ENCODE assay signal across 8 cellular contexts in genomic region chr4:140756292-140757219, GRCh38. TPM values are rescaled to one million over a fixed set of nuclear protein-coding genes. Genes with fewer than 3 reads are reported as not detected.
DNase-seq lines count a peak whose midpoint lies in the region; ATAC-seq and TF ChIP-seq lines count a peak whose summit lies in the region.

Gene TBC1D9, minus strand, starts transcription at chr4:140756385. Its CDS starts 340 bp downstream, at chr4:140756045.

- H3K9me2 ChIP-seq in SU-DHL-6 (replicated peaks; ENCODE audit: insufficient read depth, low read length) = no peaks in the 10 kb centered on the region

- H3K4me3 ChIP-seq in GM12875 (ENCODE audit: low read depth, low read length) (peak within 1 kb of the TSS; percentile 99), SU-DHL-6 (ENCODE audit: insufficient read depth, low read length, poor library complexity, severe bottlenecking) (peak within 1 kb of the TSS; percentile 55), endocrine pancreas (ENCODE audit: control insufficient read depth, insufficient read depth, low read length) (peak within 1 kb of the TSS; percentile 97), liver (ENCODE audit: low read depth in 1 of 3, low read length in 3 of 3) (peak within 1 kb of the TSS; percentile 66 to 91 (median 83))

- 0 out of 2 replicates have a peak, but pooled peaks cover 7% of the 10 kb centered on the region for H3F3A ChIP-seq in SU-DHL-6 (ENCODE audit: insufficient read depth)

- H3K27me3 Mint-ChIP-seq in stimulated activated naive CD8-positive, alpha-beta T cell treated with anti-CD3 and anti-CD28 coated beads, Interleukin-15, amount 100 ng/mL, for 72 hours = peaks cover 72% of the 10 kb centered on the region

- no peaks in the 10 kb centered on the region for H3K79me2 ChIP-seq in SU-DHL-6 (ENCODE audit: insufficient read depth, low read length)

- H3K4me1 ChIP-seq in endocrine pancreas (ENCODE audit: control insufficient read depth, insufficient read depth, low read length) = peaks cover 11% of the 10 kb centered on the region
- peaks cover 0 to 14% (median 9%) of the 10 kb centered on the region in 4 donors for H3K4me1 ChIP-seq in liver (ENCODE audit: control insufficient read depth in 4 of 4, insufficient read depth in 4 of 4, low read length in 3 of 4)

- H3K9me3 Mint-ChIP-seq in stimulated activated naive CD8-positive, alpha-beta T cell treated with anti-CD3 and anti-CD28 coated beads, Interleukin-15, amount 100 ng/mL, for 72 hours = no peaks in the 10 kb centered on the region

- H3K4me2 ChIP-seq in SU-DHL-6 (ENCODE audit: low read depth, low read length, poor library complexity, severe bottlenecking) = peak within 1 kb of the TSS; percentile 62

- ATAC-seq in HG02870 (IDR thresholded peaks at IDR 0.05; ENCODE audit: unreplicated experiment) = peak; percentile 31
- peak; percentile 58 for ATAC-seq in stimulated activated naive CD8-positive, alpha-beta T cell treated with anti-CD3 and anti-CD28 coated beads, Interleukin-15, amount 100 ng/mL, for 72 hours

- H3K36me3 ChIP-seq in SU-DHL-6 (ENCODE audit: low read length) (no peaks in the 10 kb centered on the region), endocrine pancreas (ENCODE audit: control insufficient read depth, insufficient read depth, low read length) (no peaks in the 10 kb centered on the region), liver (ENCODE audit: control insufficient read depth in 4 of 4, insufficient read depth in 3 of 4, low read depth in 1 of 4, low read length in 3 of 4) (no peaks in the 10 kb centered on the region)

- H3K27ac Mint-ChIP-seq in stimulated activated naive CD8-positive, alpha-beta T cell treated with anti-CD3 and anti-CD28 coated beads, Interleukin-15, amount 100 ng/mL, for 72 hours = no peak within 1 kb of the TSS

- no peak for TF ChIP-seq CTCF in GM12875 (IDR thresholded peaks at IDR 0.05; ENCODE audit: borderline replicate concordance, insufficient read depth, low read depth, low read length)
- TF ChIP-seq CTCF in SU-DHL-6 (IDR thresholded peaks at IDR 0.05; ENCODE audit: insufficient read depth, low read length, poor library complexity, severe bottlenecking) = no peak
- no peak for TF ChIP-seq CTCF in liver (IDR thresholded peaks at IDR 0.05; ENCODE audit: low read depth, low read length, missing input control)

- no peaks in the 10 kb centered on the region for H3K27me3 ChIP-seq in SU-DHL-6 (ENCODE audit: low read length)
- no peaks in the 10 kb centered on the region for H3K27me3 ChIP-seq in endocrine pancreas (ENCODE audit: control insufficient read depth, insufficient read depth, low read length)
- H3K27me3 ChIP-seq in liver (ENCODE audit: control insufficient read depth in 4 of 4, insufficient read depth in 4 of 4, low read length in 3 of 4) = no peaks in the 10 kb centered on the region

- under 1% methylated on average over 79 of the region's 79 CpGs for WGBS in liver

- peak within 1 kb of the TSS; percentile 66 for H2AFZ ChIP-seq in SU-DHL-6 (ENCODE audit: low read depth, low read length, severe bottlenecking)

- peak within 1 kb of the TSS; percentile 44 to 72 for H3K4me3 Mint-ChIP-seq in stimulated activated naive CD8-positive, alpha-beta T cell treated with anti-CD3 and anti-CD28 coated beads, Interleukin-15, amount 100 ng/mL, for 72 hours

- TF ChIP-seq RAD21 in liver (IDR thresholded peaks at IDR 0.05) = peak in 1 of 2 donors; percentile 10

- in situ Hi-C loops in ACHN (cut with HindIII; ENCODE audit: low pct_ligation_motif_present, low pct_unique_long_range_greater_than_20kb, low sequenced_read_pairs) = no loop called here

- no peak within 1 kb of the TSS for H3K27ac ChIP-seq in SU-DHL-6 (ENCODE audit: low read depth, low read length)
- H3K27ac ChIP-seq in liver (ENCODE audit: low read depth in 1 of 2, low read length in 2 of 2) = peak within 1 kb of the TSS; percentile 93

- DNase-seq in ACHN (peak; percentile 50), NCI-H1417 (lab: John Stamatoyannopoulos, UW) (peak; percentile 65 to 97 (median 93))
- DNase-seq in stimulated activated naive CD8-positive, alpha-beta T cell treated with anti-CD3 and anti-CD28 coated beads, Interleukin-15, amount 100 ng/mL, for 72 hours = peak; percentile 10 to 14

- no peaks in the 10 kb centered on the region for H4K20me1 ChIP-seq in SU-DHL-6 (ENCODE audit: low read depth, low read length)

- H3K9ac ChIP-seq in SU-DHL-6 (ENCODE audit: low read length) (peak within 1 kb of the TSS; percentile 39), endocrine pancreas (ENCODE audit: control insufficient read depth, insufficient read depth, low read length) (peak within 1 kb of the TSS; percentile 87), liver (ENCODE audit: low read depth in 1 of 2, low read length in 2 of 2) (peak within 1 kb of the TSS; percentile 15 to 85)

- H3K9me3 ChIP-seq in SU-DHL-6 (ENCODE audit: insufficient read depth, low read length) (no peaks in the 10 kb centered on the region), endocrine pancreas (ENCODE audit: control insufficient read depth, low read length) (no peaks in the 10 kb centered on the region), liver (ENCODE audit: control insufficient read depth in 4 of 4, low read length in 3 of 4) (no peaks in the 10 kb centered on the region)

- no peaks in the 10 kb centered on the region for H3K4me1 Mint-ChIP-seq in stimulated activated naive CD8-positive, alpha-beta T cell treated with anti-CD3 and anti-CD28 coated beads, Interleukin-15, amount 100 ng/mL, for 72 hours

TF ChIP-seq in liver, 16 proteins besides CTCF, POLR2A, EP300 and RAD21:
- TF ChIP-seq NR2F2 (IDR thresholded peaks at IDR 0.05) (no peak), YY1 (IDR thresholded peaks at IDR 0.05) (peak; percentile 66), ZBTB33 (IDR thresholded peaks at IDR 0.05) (no peak), JUND (IDR thresholded peaks at IDR 0.05) (peak in 1 of 2 donors; percentile 55), REST (IDR thresholded peaks at IDR 0.05) (peak; percentile 8), HNF4A (conservative IDR thresholded peaks at IDR 0.05) (peak in 1 of 2 donors; percentile 15), MAX (IDR thresholded peaks at IDR 0.05) (peak; percentile 59), EGR1 (IDR thresholded peaks at IDR 0.05; ENCODE audit: low read depth in 2 of 2) (peak in 1 of 2 donors; percentile 22), RXRA (IDR thresholded peaks at IDR 0.05) (peak in 1 of 2 donors; percentile 46), HNF4G (IDR thresholded peaks at IDR 0.05) (no peak), ATF3 (IDR thresholded peaks at IDR 0.05) (no peak), GABPA (IDR thresholded peaks at IDR 0.05 in 1 of 2, conservative IDR thresholded peaks at IDR 0.05 in 1 of 2) (no peak), FOXA1 (IDR thresholded peaks at IDR 0.05) (no peak), TAF1 (conservative IDR thresholded peaks at IDR 0.05) (peak; percentile 24), FOXA2 (IDR thresholded peaks at IDR 0.05) (no peak), SP1 (IDR thresholded peaks at IDR 0.05) (peak; percentile 41)
TF ChIP-seq in liver: peak in this region for 9.

RNA-seq across cellular contexts. Expression of gene TBC1D9, which starts in this region (rescaled TPM):
- 1 to 10 TPM; 7.7 to 8.5 TPM for total RNA-seq in liver
- 1 to 10 TPM; 1.4 to 4.8 TPM for polyA plus RNA-seq in liver

Comparison
In these comparisons a context has a peak if more than half of its experiments do, and no peak if none do; other contexts are left out.
1. DNase-seq: peak in every context shown above with its lines; median percentile 93 in NCI-H1417; 50 in ACHN; 12 in stimulated activated naive CD8-positive, alpha-beta T cell treated with anti-CD3 and anti-CD28 coated beads, Interleukin-15, amount 100 ng/mL, for 72 hours.